In genomic region chr1:50880373-50880772, GRCh38 we compare ENCODE assay signal across 20 cellular contexts.
DNase-seq lines count a peak whose midpoint lies in the region; ATAC-seq, FAIRE-seq and TF ChIP-seq lines count a peak whose summit lies in the region.
"Had no signal": no experiment of that assay in that cellular context is flagged by ENCODE, and none has a peak within 500 bp of the region (broad histone marks: within the 10 kb centered on the region; RNA-seq: fewer than 3 reads in every experiment).

No MANE protein-coding gene starts in this region.

- H3K27ac ChIP-seq in right atrium auricular region (no peak overlapping the region), pancreas (no peak overlapping the region)

- no peaks in the 10 kb centered on the region for H3K27me3 ChIP-seq in right atrium auricular region
- no peaks in the 10 kb centered on the region for H3K27me3 ChIP-seq in pancreas

- ATAC-seq in Right ventricle myocardium superior (ENCODE audit: poor library complexity) (peak; percentile 10), pancreas (peak; percentile 75 to 93 (median 88))
- ATAC-seq in activated CD8-positive, alpha-beta T cell treated with anti-CD3 and anti-CD28 coated beads, Interleukin-2, amount 10 ng/mL, durations not matched to agents 7 days and 5 days: no peak
- ATAC-seq: HepG2 had no signal

- POLR2A ChIA-PET in activated CD8-positive, alpha-beta T cell treated with anti-CD3 and anti-CD28 coated beads, Interleukin-2, amount 10 ng/mL, durations not matched to agents 7 days and 5 days (lab: Charles Lee): no interaction called here

- DNase-seq in Right ventricle myocardium superior: no peak
- DNase-seq in right atrium auricular region (ENCODE audit: low spot score): no peak
- no peak for DNase-seq in H54 (ENCODE audit: insufficient read length, low spot score)
- DNase-seq in cerebellar cortex (ENCODE audit: low spot score): peak; percentile 9
- DNase-seq in pancreas: peak in 3 of 6 donors; percentile 26 to 72 (median 39)
- no peak for DNase-seq in NOMO-1 treated with DMSO at 0.1 percent for 48 hours (lab: John Stamatoyannopoulos, UW; ENCODE audit: unreplicated experiment)
- DNase-seq in SIG-M5 treated with dmso at 0.1 percent for 504 hours (lab: John Stamatoyannopoulos, UW; ENCODE audit: unreplicated experiment): no peak
- no peak for DNase-seq in activated CD8-positive, alpha-beta T cell treated with anti-CD3 and anti-CD28 coated beads, Interleukin-2, amount 10 ng/mL, durations not matched to agents 7 days and 5 days
- DNase-seq: ACHN; C1 segment of cervical spinal cord; CD4-positive, alpha-beta T cell; DND-41; GDM1; HCEC 1CT; HFFc6 had no signal

- no peaks in the 10 kb centered on the region for H3K27me3 Mint-ChIP-seq in activated CD8-positive, alpha-beta T cell treated with anti-CD3 and anti-CD28 coated beads, Interleukin-2, amount 10 ng/mL, durations not matched to agents 7 days and 5 days (ENCODE audit: low read depth)
- H3K27me3 Mint-ChIP-seq: B cell; CD4-positive, alpha-beta T cell had no signal

- H3K4me3 ChIP-seq in right atrium auricular region (no peak overlapping the region), pancreas (no peak overlapping the region)

- no peaks in the 10 kb centered on the region for H3K9me3 Mint-ChIP-seq in activated CD8-positive, alpha-beta T cell treated with anti-CD3 and anti-CD28 coated beads, Interleukin-2, amount 10 ng/mL, durations not matched to agents 7 days and 5 days (ENCODE audit: insufficient read depth)
- H3K9me3 Mint-ChIP-seq: CD4-positive, alpha-beta T cell; HFFc6 had no signal

- intact Hi-C loops in Right ventricle myocardium superior (cut with DNase I): no loop called here
- intact Hi-C loops in pancreas (cut with DNase I): no loop called here

- H3K36me3 ChIP-seq in right atrium auricular region (no peaks in the 10 kb centered on the region), pancreas (no peaks in the 10 kb centered on the region)

- TF ChIP-seq CTCF in right atrium auricular region (IDR thresholded peaks at IDR 0.05) (no peak), pancreas (IDR thresholded peaks at IDR 0.05) (no peak)

- H3K4me1 ChIP-seq in right atrium auricular region: peaks cover 0 to 10% of the 10 kb centered on the region in 2 donors
- peaks cover 0 to 21% (median 6%) of the 10 kb centered on the region in 3 donors for H3K4me1 ChIP-seq in pancreas

- no peak overlapping the region for H3K27ac Mint-ChIP-seq in activated CD8-positive, alpha-beta T cell treated with anti-CD3 and anti-CD28 coated beads, Interleukin-2, amount 10 ng/mL, durations not matched to agents 7 days and 5 days
- H3K27ac Mint-ChIP-seq: B cell; CD4-positive, alpha-beta T cell; HFFc6 had no signal

- FAIRE-seq in H54 (lab: Jason Lieb, UNC) (peak; percentile 11), pancreas (lab: Jason Lieb, UNC) (no peak)
- FAIRE-seq: GM12892, H1, HepG2, HTR-8/SVneo had no signal

- TF ChIP-seq POLR2A in H54 (IDR thresholded peaks at IDR 0.05; ENCODE audit: low read depth, low read length): no peak

- H3K9me3 ChIP-seq in right atrium auricular region: no peaks in the 10 kb centered on the region
- no peaks in the 10 kb centered on the region for H3K9me3 ChIP-seq in pancreas

- H3K4me3 Mint-ChIP-seq in activated CD8-positive, alpha-beta T cell treated with anti-CD3 and anti-CD28 coated beads, Interleukin-2, amount 10 ng/mL, durations not matched to agents 7 days and 5 days: no peak overlapping the region
- H3K4me3 Mint-ChIP-seq: B cell; CD4-positive, alpha-beta T cell; HFFc6 had no signal

- WGBS in pancreas, 2 donors: 32 to 33% methylated on average over 8 of the region's 8 CpGs

- peaks cover 4% of the 10 kb centered on the region for H3K36me3 Mint-ChIP-seq in activated CD8-positive, alpha-beta T cell treated with anti-CD3 and anti-CD28 coated beads, Interleukin-2, amount 10 ng/mL, durations not matched to agents 7 days and 5 days (ENCODE audit: low read depth)

- CTCF ChIA-PET in activated CD8-positive, alpha-beta T cell treated with anti-CD3 and anti-CD28 coated beads, Interleukin-2, amount 10 ng/mL, durations not matched to agents 7 days and 5 days (lab: Charles Lee): no interaction called here

- no peaks in the 10 kb centered on the region for H3K4me1 Mint-ChIP-seq in activated CD8-positive, alpha-beta T cell treated with anti-CD3 and anti-CD28 coated beads, Interleukin-2, amount 10 ng/mL, durations not matched to agents 7 days and 5 days (ENCODE audit: low read depth)
